In the genomic region with DNA sequence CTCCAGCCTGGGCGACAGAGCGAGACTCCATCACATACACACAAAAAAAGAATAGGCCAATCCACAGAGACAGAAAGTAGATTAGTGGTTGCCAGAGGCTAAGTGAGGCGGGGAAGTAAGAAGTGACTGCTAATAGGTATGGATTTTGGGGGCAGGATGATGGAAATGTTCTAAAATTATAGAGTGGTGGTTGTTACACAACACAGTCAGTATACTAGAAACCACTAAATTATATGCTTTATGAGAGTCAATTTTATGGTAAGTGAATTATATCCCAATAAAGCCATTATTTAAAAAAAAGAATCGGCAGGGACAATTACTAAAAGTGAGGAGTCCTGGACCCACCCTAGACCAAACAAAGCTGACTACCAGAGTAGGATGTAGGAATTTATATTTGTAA, we compare ENCODE assay signal across 31 cellular contexts. TPM values are rescaled to one million over a fixed set of nuclear protein-coding genes. Genes with fewer than 3 reads are reported as not detected.
"Had no signal": no experiment of that assay in that cellular context is flagged by ENCODE, and none has a peak within 500 bp of the region (broad histone marks: within the 10 kb centered on the region; RNA-seq: fewer than 3 reads in every experiment).

No MANE protein-coding gene starts in this region.

- H3K4me3 Mint-ChIP-seq: activated B cell treated with CpG ODN at 0.5 μM for 24 hours; activated CD8-positive, alpha-beta T cell treated with anti-CD3 and anti-CD28 coated beads for 36 hours; activated naive CD8-positive, alpha-beta T cell; activated T-cell treated with anti-CD3 and anti-CD28 coated beads, Interleukin-2, amount 50 U/mL, for 4 hours; activated T-helper 17 cell treated with anti-CD3 and anti-CD28 coated beads, Interleukin-2, amount 50 U/mL, for 72 hours; central memory CD8-positive, alpha-beta T cell; dendritic cell treated with granulocyte-macrophage colony-stimulating factor and Interleukin-4, amounts not matched to agents 40 ng/mL and 50 ng/mL, for 4 days; endodermal cell; T-helper 17 cell; T-helper 2 cell treated with Interferon-gamma antibody and Interleukin-4, amounts not matched to agents 5 μg/mL and 100 μg/mL, for 36 hours had no signal

- H3K27me3 Mint-ChIP-seq: activated B cell treated with CpG ODN at 0.5 μM for 24 hours; activated CD8-positive, alpha-beta T cell treated with anti-CD3 and anti-CD28 coated beads for 36 hours; activated T-helper 17 cell treated with anti-CD3 and anti-CD28 coated beads, Interleukin-2, amount 50 U/mL, for 72 hours; T-helper 17 cell had no signal

- H3K36me3 Mint-ChIP-seq: activated naive CD8-positive, alpha-beta T cell had no signal

- H3K4me3 ChIP-seq: coronary artery, dorsolateral prefrontal cortex, esophagus muscularis mucosa, gastrocnemius medialis, heart right ventricle, hepatocyte had no signal

- H3K36me3 ChIP-seq: brain microvascular endothelial cell, esophagus muscularis mucosa, gastrocnemius medialis, heart right ventricle had no signal

- ATAC-seq: activated CD4-positive, CD25-positive, alpha-beta regulatory T cell treated with anti-CD3 and anti-CD28 coated beads, Interleukin-2, amount 50 U/mL, for 24 hours; activated CD8-positive, alpha-beta T cell treated with anti-CD3 and anti-CD28 coated beads for 36 hours; activated T-cell treated with anti-CD3 and anti-CD28 coated beads, Interleukin-2, amount 50 U/mL, for 4 hours; activated T-helper 17 cell treated with anti-CD3 and anti-CD28 coated beads, Interleukin-2, amount 50 U/mL, for 72 hours; foreskin keratinocyte; gastrocnemius medialis; heart right ventricle; T-helper 17 cell had no signal

- H3K9me3 Mint-ChIP-seq: activated B cell treated with CpG ODN at 0.5 μM for 24 hours; activated CD8-positive, alpha-beta T cell treated with anti-CD3 and anti-CD28 coated beads for 36 hours; activated T-cell treated with anti-CD3 and anti-CD28 coated beads, Interleukin-2, amount 50 U/mL, for 4 hours; activated T-helper 17 cell treated with anti-CD3 and anti-CD28 coated beads, Interleukin-2, amount 50 U/mL, for 72 hours; central memory CD8-positive, alpha-beta T cell; dendritic cell treated with granulocyte-macrophage colony-stimulating factor and Interleukin-4, amounts not matched to agents 40 ng/mL and 50 ng/mL, for 4 days; endodermal cell; T-helper 2 cell treated with Interferon-gamma antibody and Interleukin-4, amounts not matched to agents 5 μg/mL and 100 μg/mL, for 36 hours had no signal

- H3K4me1 ChIP-seq: gastrocnemius medialis had no signal

- H3K27ac ChIP-seq: brain microvascular endothelial cell, coronary artery, dorsolateral prefrontal cortex, esophagus muscularis mucosa, foreskin keratinocyte, gastrocnemius medialis, heart right ventricle, hepatocyte, WERI-Rb-1 had no signal

- H3K27ac Mint-ChIP-seq: activated B cell treated with CpG ODN at 0.5 μM for 24 hours; activated CD8-positive, alpha-beta T cell treated with anti-CD3 and anti-CD28 coated beads for 36 hours; activated naive CD8-positive, alpha-beta T cell; activated T-helper 17 cell treated with anti-CD3 and anti-CD28 coated beads, Interleukin-2, amount 50 U/mL, for 72 hours; dendritic cell treated with granulocyte-macrophage colony-stimulating factor and Interleukin-4, amounts not matched to agents 40 ng/mL and 50 ng/mL, for 4 days; endodermal cell; T-helper 17 cell; T-helper 2 cell treated with Interferon-gamma antibody and Interleukin-4, amounts not matched to agents 5 μg/mL and 100 μg/mL, for 36 hours had no signal

- H3K9me3 ChIP-seq: esophagus muscularis mucosa, gastrocnemius medialis, heart right ventricle had no signal

- H3K4me1 Mint-ChIP-seq: activated B cell treated with CpG ODN at 0.5 μM for 24 hours; activated T-helper 17 cell treated with anti-CD3 and anti-CD28 coated beads, Interleukin-2, amount 50 U/mL, for 72 hours; central memory CD8-positive, alpha-beta T cell; endodermal cell; T-helper 17 cell had no signal

- DNase-seq: activated B cell treated with CpG ODN at 0.5 μM for 24 hours; activated CD4-positive, alpha-beta T cell treated with anti-CD3 and anti-CD28 coated beads for 48 hours; activated CD4-positive, alpha-beta T cell treated with anti-CD3 and anti-CD28 coated beads, Interleukin-2, amount 50 U/mL, for 1 hour; activated CD4-positive, alpha-beta T cell treated with anti-CD3 and anti-CD28 coated beads, Interleukin-2, amount 50 U/mL, for 48 hours; activated CD8-positive, alpha-beta memory T cell treated with anti-CD3 and anti-CD28 coated beads for 24 hours; activated CD8-positive, alpha-beta T cell treated with anti-CD3 and anti-CD28 coated beads for 36 hours; activated effector memory CD4-positive, alpha-beta T cell treated with Interleukin-2 at 50 U/mL for 16 hours; activated gamma-delta T cell treated with Interleukin-2 at 50 U/mL for 16 hours; activated naive CD4-positive, alpha-beta T cell treated with anti-CD3 and anti-CD28 coated beads, Interleukin-2, amount 50 U/mL, for 16 hours; activated naive CD4-positive, alpha-beta T cell treated with Interleukin-2 at 50 U/mL for 16 hours; activated T-cell treated with anti-CD3 and anti-CD28 coated beads, Interleukin-2, amount 50 U/mL, for 4 hours; amniotic stem cell; anterior cingulate cortex; brain microvascular endothelial cell; dorsolateral prefrontal cortex; effector memory CD4-positive, alpha-beta T cell; endodermal cell; foreskin keratinocyte; gastrocnemius medialis; heart right ventricle; T-helper 17 cell; WERI-Rb-1 had no signal

RNA-seq across cellular contexts. Expression of gene DENND2A, which starts 24.3 kb away (rescaled TPM):
- total RNA-seq: activated B cell treated with CpG ODN at 0.5 μM for 24 hours; activated CD8-positive, alpha-beta T cell treated with anti-CD3 and anti-CD28 coated beads for 36 hours; activated T-cell treated with anti-CD3 and anti-CD28 coated beads, Interleukin-2, amount 50 U/mL, for 4 hours; activated T-helper 17 cell treated with anti-CD3 and anti-CD28 coated beads, Interleukin-2, amount 50 U/mL, for 72 hours; T-helper 17 cell had no signal
